ENCODE assay signal across 8 cellular contexts in genomic region chr13:110915874-110916670, GRCh38. TPM values are rescaled to one million over a fixed set of nuclear protein-coding genes. Genes with fewer than 3 reads are reported as not detected.
DNase-seq lines count a peak whose midpoint lies in the region; ATAC-seq, FAIRE-seq and TF ChIP-seq lines count a peak whose summit lies in the region.

No MANE protein-coding gene starts in this region.

- ATAC-seq in T-helper 17 cell (no peak), HG02840 (IDR thresholded peaks at IDR 0.05; ENCODE audit: low FRiP score, unreplicated experiment) (no peak)

- H3K79me2 ChIP-seq in fibroblast of lung (ENCODE audit: control insufficient read depth, insufficient read depth, low read length) (peaks cover 33% of the 10 kb centered on the region), parathyroid adenoma (peaks cover 13% of the 10 kb centered on the region)

- peak; percentile 75 for FAIRE-seq in GM19239 (lab: Jason Lieb, UNC)

- H3K4me1 Mint-ChIP-seq in T-helper 17 cell = peaks cover 23% of the 10 kb centered on the region

- CTCF ChIA-PET in GM10248 (lab: Yijun Ruan, JAX) = interaction anchor here (0.6 to 3.1 kb wide), 35 partner anchors 9 to 1914 kb away, joined by 3 to 42 read pairs (median 4); no protein-coding TSS in a partner anchor

- H3K4me2 ChIP-seq in fibroblast of lung (ENCODE audit: extremely low read depth, insufficient read depth, low read length) (peak overlapping the region; percentile 97), parathyroid adenoma (ENCODE audit: low read length) (peak overlapping the region; percentile 96)

- no peaks in the 10 kb centered on the region for H4K20me1 ChIP-seq in fibroblast of lung (ENCODE audit: control insufficient read depth, extremely low read depth, insufficient read depth, low read length)

- H3K9ac ChIP-seq in fibroblast of lung (ENCODE audit: insufficient read depth, low read length) (peak overlapping the region; percentile 97), parathyroid adenoma (peak overlapping the region; percentile 37)

- no peaks in the 10 kb centered on the region for H3K36me3 Mint-ChIP-seq in T-helper 17 cell (ENCODE audit: low read depth)

- no peaks in the 10 kb centered on the region for H3K27me3 ChIP-seq in fibroblast of lung (ENCODE audit: control insufficient read depth, insufficient read depth, low read length)
- no peaks in the 10 kb centered on the region for H3K27me3 ChIP-seq in parathyroid adenoma (ENCODE audit: control insufficient read depth, insufficient read depth, low read length)

- peak; percentile 60 for DNase-seq in AG08395 (ENCODE audit: low spot score)
- DNase-seq in GM19239 (ENCODE audit: insufficient read length, low spot score) = no peak
- DNase-seq in T-helper 17 cell = no peak
- peak; percentile 69 to 78 for DNase-seq in fibroblast of lung (ENCODE audit: low read depth in 2 of 2)
- no peak for DNase-seq in NCI-H187 (lab: John Stamatoyannopoulos, UW)
- no peak for DNase-seq in GM10248 (ENCODE audit: extremely low spot score)

- H2AFZ ChIP-seq in fibroblast of lung (ENCODE audit: low read length) (no peak overlapping the region), parathyroid adenoma (peak overlapping the region; percentile 92)

- H3K4me1 ChIP-seq in fibroblast of lung (ENCODE audit: control insufficient read depth, extremely low read depth, insufficient read depth, low read length) (peaks cover 14% of the 10 kb centered on the region), parathyroid adenoma (no peaks in the 10 kb centered on the region)

- peak overlapping the region; percentile 70 to 91 (median 74) for H3K4me3 ChIP-seq in fibroblast of lung (replicated peaks in 1 of 4; ENCODE audit: control extremely low read depth in 1 of 4, insufficient read depth in 1 of 4, low read depth in 3 of 4, low read length in 4 of 4)
- H3K4me3 ChIP-seq in parathyroid adenoma (ENCODE audit: low read depth, low read length) = peak overlapping the region; percentile 98

- POLR2A ChIA-PET in GM10248 (lab: Yijun Ruan, JAX) = no interaction called here

- H3K27me3 Mint-ChIP-seq in T-helper 17 cell = peaks cover 7% of the 10 kb centered on the region

- H3K36me3 ChIP-seq in fibroblast of lung (ENCODE audit: control insufficient read depth, insufficient read depth, low read length) = no peaks in the 10 kb centered on the region
- no peaks in the 10 kb centered on the region for H3K36me3 ChIP-seq in parathyroid adenoma (ENCODE audit: control insufficient read depth, insufficient read depth, low read length)

- no peaks in the 10 kb centered on the region for H3K9me3 ChIP-seq in T-helper 17 cell (ENCODE audit: control insufficient read depth, low read length, poor library complexity, severe bottlenecking)
- no peaks in the 10 kb centered on the region for H3K9me3 ChIP-seq in fibroblast of lung (ENCODE audit: control insufficient read depth, insufficient read depth, low read depth, low read length)
- no peaks in the 10 kb centered on the region for H3K9me3 ChIP-seq in parathyroid adenoma (ENCODE audit: control insufficient read depth, low read length)

- H3K27ac ChIP-seq in fibroblast of lung (ENCODE audit: insufficient read depth, low read length) (peak overlapping the region; percentile 99), parathyroid adenoma (peak overlapping the region; percentile 89)

- H3K4me3 Mint-ChIP-seq in T-helper 17 cell = peak overlapping the region; percentile 91

- no peak for TF ChIP-seq CTCF in fibroblast of lung (conservative IDR thresholded peaks at IDR 0.05 in 1 of 2, IDR thresholded peaks at IDR 0.05 in 1 of 2; ENCODE audit: low read depth in 1 of 2, low read length in 2 of 2)
- TF ChIP-seq CTCF in parathyroid adenoma (IDR thresholded peaks at IDR 0.05) = no peak
- TF ChIP-seq CTCF in GM10248 (IDR thresholded peaks at IDR 0.05; ENCODE audit: control extremely low read depth, extremely low read depth, low read depth, missing control alignments) = no peak

- H3K27ac Mint-ChIP-seq in T-helper 17 cell = peak overlapping the region; percentile 95

RNA-seq across cellular contexts. Expression of gene ANKRD10, which starts 1.2 kb away (rescaled TPM):
- 100 to 1,000 TPM; 110 to 135 TPM for total RNA-seq in T-helper 17 cell
- total RNA-seq in fibroblast of lung = 106 and 130 TPM in 2 replicates
- 25.5 and 29.5 TPM in 2 replicates for polyA plus RNA-seq in fibroblast of lung
- 18.2 and 21.1 TPM in 2 replicates for polyA plus RNA-seq in fibroblast of lung (2012)
- polyA minus RNA-seq in fibroblast of lung (ENCODE audit: low replicate concordance) = 13.5 and 14.8 TPM in 2 replicates

Comparison
In these comparisons a context has a peak if more than half of its experiments do, and no peak if none do; other contexts are left out.
1. DNase-seq: peak in AG08395 (single experiment) and fibroblast of lung (2 of 2); none in GM19239 (single experiment), T-helper 17 cell (0 of 3), NCI-H187 (0 of 2) and GM10248 (single experiment).